1 cellular context compared by ENCODE assay signal in genomic region chr19:41868120-41868988, GRCh38.
A peak's percentile ranks its signal among the peaks of the same experiment; 100 is the strongest.
TF ChIP-seq lines count a peak whose summit lies in the region.

No MANE protein-coding gene starts in this region.

TF ChIP-seq in HepG2, 621 proteins besides CTCF, POLR2A, EP300 and RAD21:
- TF ChIP-seq RBFOX2 (IDR thresholded peaks at IDR 0.05; ENCODE audit: low read depth, low read length) (peak; percentile 53; the same call in 1 of the 2 replicates), POLR2AphosphoS5 (IDR thresholded peaks at IDR 0.05; ENCODE audit: low read depth, low read length) (0 out of 2 replicates have a peak, but pooled peaks have one; percentile 27), ZNF30 (CRISPR knock-in tag; IDR thresholded peaks at IDR 0.05) (no peak), POLR2G (IDR thresholded peaks at IDR 0.05; ENCODE audit: low read depth, low read length) (peak; percentile 4), AGO2 (optimal IDR thresholded peaks at IDR 0.05; ENCODE audit: low read depth, low read length) (peak; percentile 66), GATAD2A (CRISPR knock-in tag; IDR thresholded peaks at IDR 0.05) (no peak)
